ENCODE assay signal across 18 cellular contexts in the genomic region with DNA sequence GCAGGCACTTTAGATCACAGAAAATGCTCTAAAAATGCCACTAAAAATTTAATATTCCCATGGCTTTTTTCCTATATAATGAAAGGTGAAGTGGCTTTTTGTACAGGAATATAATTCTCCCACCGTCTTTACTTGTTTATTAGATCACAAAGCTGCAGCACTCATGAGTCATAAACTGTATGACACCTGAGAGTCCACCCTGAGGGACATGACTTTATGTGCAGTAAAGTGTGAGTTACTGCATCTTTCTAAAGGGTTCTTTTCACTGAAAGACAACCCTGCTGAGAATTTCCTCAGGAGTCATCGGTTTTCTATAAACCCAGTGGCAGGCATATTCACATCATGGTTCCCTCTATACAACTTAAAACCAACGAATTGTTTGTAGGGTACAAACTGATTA.
DNase-seq lines count a peak whose midpoint lies in the region; ATAC-seq and TF ChIP-seq lines count a peak whose summit lies in the region.
"Had no signal": no experiment of that assay in that cellular context is flagged by ENCODE, and none has a peak within 500 bp of the region (broad histone marks: within the 10 kb centered on the region; RNA-seq: fewer than 3 reads in every experiment).

No MANE protein-coding gene starts in this region.

- no peak overlapping the region for H3K27ac ChIP-seq in RWPE1
- H3K27ac ChIP-seq: psoas muscle, uterus had no signal

- POLR2A ChIA-PET in RWPE1 (lab: Yijun Ruan, JAX; ENCODE audit: low non-redundant PET): no interaction called here

- no peaks in the 10 kb centered on the region for H3K9me3 Mint-ChIP-seq in HFFc6
- peaks cover 0 to 3% of the 10 kb centered on the region in 2 donors for H3K9me3 Mint-ChIP-seq in effector memory CD8-positive, alpha-beta T cell
- H3K9me3 Mint-ChIP-seq in natural killer cell treated with Interleukin-12 subunit alpha and Interleukin-12 subunit beta and Interleukin-15 and Interleukin-18, amount 100 ng/mL, for 72 hours: no peaks in the 10 kb centered on the region
- H3K9me3 Mint-ChIP-seq: activated naive CD4-positive, alpha-beta T cell treated with anti-CD3 and anti-CD28 coated beads, Interleukin-2, amount 10 ng/mL, durations not matched to agents 7 days and 5 days; naive thymus-derived CD4-positive, alpha-beta T cell; stimulated activated naive CD8-positive, alpha-beta T cell treated with anti-CD3 and anti-CD28 coated beads, Interleukin-15, amount 100 ng/mL, for 72 hours had no signal

- CTCF ChIA-PET in RWPE1 (lab: Yijun Ruan, JAX): interaction anchor here (0.6 kb wide), 1 partner anchor 789 kb away, joined by 6 read pairs; no protein-coding TSS in a partner anchor

- peak overlapping the region; percentile 51 for H3K27ac Mint-ChIP-seq in HFFc6
- no peak overlapping the region for H3K27ac Mint-ChIP-seq in effector memory CD8-positive, alpha-beta T cell
- no peak overlapping the region for H3K27ac Mint-ChIP-seq in natural killer cell treated with Interleukin-12 subunit alpha and Interleukin-12 subunit beta and Interleukin-15 and Interleukin-18, amount 100 ng/mL, for 72 hours
- H3K27ac Mint-ChIP-seq: activated naive CD4-positive, alpha-beta T cell treated with anti-CD3 and anti-CD28 coated beads, Interleukin-2, amount 10 ng/mL, durations not matched to agents 7 days and 5 days; naive thymus-derived CD4-positive, alpha-beta T cell had no signal

- peaks cover 23% of the 10 kb centered on the region for H3K36me3 Mint-ChIP-seq in HFFc6 (ENCODE audit: low read depth)
- H3K36me3 Mint-ChIP-seq in effector memory CD8-positive, alpha-beta T cell (ENCODE audit: insufficient read depth): no peaks in the 10 kb centered on the region
- no peaks in the 10 kb centered on the region for H3K36me3 Mint-ChIP-seq in natural killer cell treated with Interleukin-12 subunit alpha and Interleukin-12 subunit beta and Interleukin-15 and Interleukin-18, amount 100 ng/mL, for 72 hours

- H3K27me3 Mint-ChIP-seq in HFFc6 (ENCODE audit: insufficient read depth): no peaks in the 10 kb centered on the region; the same call in 1 of the 2 replicates
- H3K27me3 Mint-ChIP-seq in effector memory CD8-positive, alpha-beta T cell: no peaks in the 10 kb centered on the region
- H3K27me3 Mint-ChIP-seq in natural killer cell treated with Interleukin-12 subunit alpha and Interleukin-12 subunit beta and Interleukin-15 and Interleukin-18, amount 100 ng/mL, for 72 hours: peaks cover 0 to 5% of the 10 kb centered on the region in 2 donors
- H3K27me3 Mint-ChIP-seq: activated naive CD4-positive, alpha-beta T cell treated with anti-CD3 and anti-CD28 coated beads, Interleukin-2, amount 10 ng/mL, durations not matched to agents 7 days and 5 days; naive thymus-derived CD4-positive, alpha-beta T cell; stimulated activated naive CD8-positive, alpha-beta T cell treated with anti-CD3 and anti-CD28 coated beads, Interleukin-15, amount 100 ng/mL, for 72 hours had no signal

- ATAC-seq in effector memory CD8-positive, alpha-beta T cell (replicated peaks): no peak
- no peak for ATAC-seq in natural killer cell treated with Interleukin-12 subunit alpha and Interleukin-12 subunit beta and Interleukin-15 and Interleukin-18, amount 100 ng/mL, for 72 hours
- ATAC-seq in HG02610 (IDR thresholded peaks at IDR 0.05; ENCODE audit: unreplicated experiment) (no peak), GM18909 (IDR thresholded peaks at IDR 0.05; ENCODE audit: poor library complexity, unreplicated experiment) (no peak)
- ATAC-seq: naive thymus-derived CD4-positive, alpha-beta T cell; psoas muscle; stimulated activated naive CD8-positive, alpha-beta T cell treated with anti-CD3 and anti-CD28 coated beads, Interleukin-15, amount 100 ng/mL, for 72 hours had no signal

- no peak overlapping the region for H3K4me3 Mint-ChIP-seq in HFFc6
- no peak overlapping the region for H3K4me3 Mint-ChIP-seq in effector memory CD8-positive, alpha-beta T cell
- H3K4me3 Mint-ChIP-seq in natural killer cell treated with Interleukin-12 subunit alpha and Interleukin-12 subunit beta and Interleukin-15 and Interleukin-18, amount 100 ng/mL, for 72 hours: no peak overlapping the region
- H3K4me3 Mint-ChIP-seq: activated naive CD4-positive, alpha-beta T cell treated with anti-CD3 and anti-CD28 coated beads, Interleukin-2, amount 10 ng/mL, durations not matched to agents 7 days and 5 days; naive thymus-derived CD4-positive, alpha-beta T cell; stimulated activated naive CD8-positive, alpha-beta T cell treated with anti-CD3 and anti-CD28 coated beads, Interleukin-15, amount 100 ng/mL, for 72 hours had no signal

- TF ChIP-seq CTCF in HFFc6 (IDR thresholded peaks at IDR 0.05) (no peak), RWPE1 (conservative IDR thresholded peaks at IDR 0.05; ENCODE audit: low read depth) (no peak)

- H3K4me1 Mint-ChIP-seq in HFFc6 (ENCODE audit: low read depth): peaks cover 47% of the 10 kb centered on the region
- H3K4me1 Mint-ChIP-seq in effector memory CD8-positive, alpha-beta T cell (ENCODE audit: low read depth in 2 of 2): no peaks in the 10 kb centered on the region
- H3K4me1 Mint-ChIP-seq in natural killer cell treated with Interleukin-12 subunit alpha and Interleukin-12 subunit beta and Interleukin-15 and Interleukin-18, amount 100 ng/mL, for 72 hours (ENCODE audit: low read depth in 2 of 2): no peaks in the 10 kb centered on the region
- H3K4me1 Mint-ChIP-seq: activated naive CD4-positive, alpha-beta T cell treated with anti-CD3 and anti-CD28 coated beads, Interleukin-2, amount 10 ng/mL, durations not matched to agents 7 days and 5 days; stimulated activated naive CD8-positive, alpha-beta T cell treated with anti-CD3 and anti-CD28 coated beads, Interleukin-15, amount 100 ng/mL, for 72 hours had no signal

- DNase-seq in AG20443 (ENCODE audit: low spot score): peak; percentile 21
- peak; percentile 35 for DNase-seq in HFFc6
- DNase-seq in RWPE1 (ENCODE audit: low spot score): peak; percentile 10
- peak; percentile 55 for DNase-seq in iris pigment epithelial cell (ENCODE audit: low read depth)
- no peak for DNase-seq in effector memory CD8-positive, alpha-beta T cell
- DNase-seq in natural killer cell treated with Interleukin-12 subunit alpha and Interleukin-12 subunit beta and Interleukin-15 and Interleukin-18, amount 100 ng/mL, for 72 hours (ENCODE audit: low spot score): no peak
- DNase-seq: activated CD4-positive, alpha-beta T cell treated with anti-CD3 and anti-CD28 coated beads for 1 hour; activated CD8-positive, alpha-beta memory T cell treated with anti-CD3 and anti-CD28 coated beads, Interleukin-2, amount 50 U/mL, for 4 hours; activated naive CD4-positive, alpha-beta T cell treated with anti-CD3 and anti-CD28 coated beads, Interleukin-2, amount 10 ng/mL, durations not matched to agents 7 days and 5 days; naive thymus-derived CD4-positive, alpha-beta T cell; NCI-H1930; NCI-H774; psoas muscle; stimulated activated naive CD8-positive, alpha-beta T cell treated with anti-CD3 and anti-CD28 coated beads, Interleukin-15, amount 100 ng/mL, for 72 hours; T-helper 2 cell; uterus had no signal

Comparison
In these comparisons a context has a peak if more than half of its experiments do, and no peak if none do; other contexts are left out.
1. DNase-seq: peak in AG20443 (single experiment), HFFc6 (single experiment), RWPE1 (single experiment) and iris pigment epithelial cell (single experiment); none in effector memory CD8-positive, alpha-beta T cell (0 of 3) and natural killer cell treated with Interleukin-12 subunit alpha and Interleukin-12 subunit beta and Interleukin-15 and Interleukin-18, amount 100 ng/mL, for 72 hours (single experiment).